ENCODE assay signal across 10 cellular contexts in the genomic region with DNA sequence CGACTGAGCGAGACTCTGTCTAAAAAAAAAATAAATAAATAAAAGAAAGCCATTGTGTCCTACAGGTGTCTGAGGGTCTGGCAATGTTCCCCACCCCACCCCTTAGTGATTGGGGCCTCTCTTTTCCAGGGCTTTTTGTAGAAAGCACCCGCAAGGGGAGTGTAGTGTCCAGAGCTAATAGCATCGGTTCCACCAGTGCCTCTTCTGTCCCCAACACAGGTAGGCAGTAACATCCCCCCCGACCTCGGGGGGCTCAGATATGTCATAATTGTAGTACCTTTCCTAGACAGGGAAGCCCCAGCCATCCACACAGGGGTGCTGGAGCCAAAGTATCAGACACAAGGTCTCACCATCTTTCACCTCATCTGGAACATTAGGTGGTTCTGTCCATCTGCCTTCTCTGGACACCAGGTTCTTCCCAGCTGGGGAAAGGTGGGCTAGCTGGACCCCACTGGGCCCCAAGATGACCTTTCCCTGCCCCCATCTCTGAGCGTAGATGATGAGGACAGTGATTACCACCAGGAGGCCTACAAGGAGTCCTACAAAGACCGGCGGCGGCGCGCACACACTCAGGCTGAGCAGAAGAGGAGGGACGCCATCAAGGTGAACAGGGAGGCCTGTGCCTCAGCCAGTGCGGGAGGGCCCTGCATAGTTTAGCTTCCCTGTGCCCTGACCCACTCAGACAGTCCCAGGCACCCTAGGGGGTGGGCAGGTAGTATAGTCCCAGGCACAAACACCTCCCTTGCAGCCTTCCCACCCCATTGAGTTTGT. TPM values are rescaled to one million over a fixed set of nuclear protein-coding genes. Genes with fewer than 3 reads are reported as not detected.
DNase-seq lines count a peak whose midpoint lies in the region; ATAC-seq and TF ChIP-seq lines count a peak whose summit lies in the region.
"Had no signal": no experiment of that assay in that cellular context is flagged by ENCODE, and none has a peak within 500 bp of the region (broad histone marks: within the 10 kb centered on the region; RNA-seq: fewer than 3 reads in every experiment).

No MANE protein-coding gene starts in this region.

- H3K27ac Mint-ChIP-seq in CD8-positive, alpha-beta T cell, result peak overlapping the region; percentile 62
- H3K27ac Mint-ChIP-seq in effector memory CD8-positive, alpha-beta T cell, result no peak overlapping the region

- H3K9ac ChIP-seq in Loucy (ENCODE audit: low read depth, low read length, poor library complexity, severe bottlenecking), result peak overlapping the region; percentile 92

- H3K4me1 ChIP-seq in CD8-positive, alpha-beta T cell (ENCODE audit: insufficient read depth, low read length), result peaks cover 29% of the 10 kb centered on the region
- H3K4me1 ChIP-seq in Loucy (ENCODE audit: insufficient read depth, low read length, poor library complexity, severe bottlenecking) (peaks cover 34% of the 10 kb centered on the region), osteoblast (ENCODE audit: insufficient read depth, low read length) (peaks cover 14% of the 10 kb centered on the region)

- TF ChIP-seq CTCF in CD8-positive, alpha-beta T cell (IDR thresholded peaks at IDR 0.05), result no peak
- no peak for TF ChIP-seq CTCF in Loucy (conservative IDR thresholded peaks at IDR 0.05; ENCODE audit: low read length)
- TF ChIP-seq CTCF in osteoblast (IDR thresholded peaks at IDR 0.05; ENCODE audit: extremely low read depth, low read depth, low read length), result no peak

- peaks cover 47% of the 10 kb centered on the region for H3K36me3 ChIP-seq in CD8-positive, alpha-beta T cell (ENCODE audit: insufficient read depth, low read length)
- H3K36me3 ChIP-seq in Loucy (ENCODE audit: insufficient read depth, low read length) (peaks cover 48% of the 10 kb centered on the region; the same call in 1 of the 2 replicates), osteoblast (ENCODE audit: insufficient read depth, low read length) (peaks cover 78% of the 10 kb centered on the region)

- peaks cover 78% of the 10 kb centered on the region for H3K36me3 Mint-ChIP-seq in CD8-positive, alpha-beta T cell
- H3K36me3 Mint-ChIP-seq in effector memory CD8-positive, alpha-beta T cell (ENCODE audit: insufficient read depth), result peaks cover 72% of the 10 kb centered on the region

- no peaks in the 10 kb centered on the region for H3K9me2 ChIP-seq in Loucy (replicated peaks; ENCODE audit: low read depth, low read length)

- H3K4me1 Mint-ChIP-seq in CD8-positive, alpha-beta T cell (ENCODE audit: low read depth), result peaks cover 29% of the 10 kb centered on the region
- H3K4me1 Mint-ChIP-seq in effector memory CD8-positive, alpha-beta T cell (ENCODE audit: low read depth in 2 of 2), result peaks cover 34 to 35% of the 10 kb centered on the region in 2 donors

- no peaks in the 10 kb centered on the region; the same call in 1 of the 2 replicates for H3F3A ChIP-seq in Loucy (ENCODE audit: low read depth)

- H3K9me3 ChIP-seq in CD8-positive, alpha-beta T cell (ENCODE audit: low read length), result no peaks in the 10 kb centered on the region
- H3K9me3 ChIP-seq in Loucy (ENCODE audit: insufficient read depth, low read depth, low read length) (no peaks in the 10 kb centered on the region), osteoblast (ENCODE audit: low read depth, low read length) (no peaks in the 10 kb centered on the region)

- H3K4me3 Mint-ChIP-seq in CD8-positive, alpha-beta T cell, result peak overlapping the region; percentile 47
- H3K4me3 Mint-ChIP-seq in effector memory CD8-positive, alpha-beta T cell, result peak overlapping the region; percentile 87 to 98

- H2AFZ ChIP-seq in Loucy (ENCODE audit: low read length), result no peak overlapping the region
- no peak overlapping the region for H2AFZ ChIP-seq in osteoblast (ENCODE audit: low read length)

- H4K20me1 ChIP-seq in Loucy (ENCODE audit: insufficient read depth, low read length, poor library complexity, severe bottlenecking) (peaks cover 18% of the 10 kb centered on the region), osteoblast (ENCODE audit: insufficient read depth, low read length) (peaks cover 18% of the 10 kb centered on the region)

- H3K4me2 ChIP-seq in Loucy (ENCODE audit: low read depth, low read length, poor library complexity, severe bottlenecking), result peak overlapping the region; percentile 83
- H3K4me2 ChIP-seq in osteoblast (ENCODE audit: insufficient read depth, low read length), result no peak overlapping the region

- H3K9me3 Mint-ChIP-seq in CD8-positive, alpha-beta T cell, result no peaks in the 10 kb centered on the region
- no peaks in the 10 kb centered on the region for H3K9me3 Mint-ChIP-seq in effector memory CD8-positive, alpha-beta T cell

- no peak overlapping the region for H3K27ac ChIP-seq in CD8-positive, alpha-beta T cell (ENCODE audit: low read depth, low read length)
- no peak overlapping the region for H3K27ac ChIP-seq in osteoblast (ENCODE audit: low read depth, low read length)

- ATAC-seq in CD8-positive, alpha-beta T cell, result no peak
- ATAC-seq in effector memory CD8-positive, alpha-beta T cell (replicated peaks), result no peak
- no peak for ATAC-seq in GM18907 (IDR thresholded peaks at IDR 0.05; ENCODE audit: unreplicated experiment)

- no peak for DNase-seq in CD8-positive, alpha-beta T cell
- DNase-seq in effector memory CD8-positive, alpha-beta T cell, result no peak
- peak; percentile 55 for DNase-seq in osteoblast (ENCODE audit: insufficient read length, low spot score, missing footprints)
- DNase-seq in globus pallidus (ENCODE audit: low spot score), result no peak
- DNase-seq in OCI-M2 (lab: John Stamatoyannopoulos, UW; ENCODE audit: unreplicated experiment), result no peak
- DNase-seq in DMS114 treated with DMSO at 0.1 percent for 48 hours (lab: John Stamatoyannopoulos, UW; ENCODE audit: unreplicated experiment), result no peak
- DNase-seq: kidney glomerular epithelial cell, NCI-H2171 had no signal

- CTCF ChIA-PET in CD8-positive, alpha-beta T cell (lab: Charles Lee), result interaction anchor here (1.3 to 9.2 kb wide), 2 partner anchors 9 to 40 kb away, joined by 4 to 48 read pairs; partner anchors contain the start of gene PSMC3IP

- H3K27me3 ChIP-seq in CD8-positive, alpha-beta T cell (ENCODE audit: insufficient read depth, low read length), result no peaks in the 10 kb centered on the region
- H3K27me3 ChIP-seq in Loucy (ENCODE audit: insufficient read depth, low read length, poor library complexity, severe bottlenecking), result no peaks in the 10 kb centered on the region
- H3K27me3 ChIP-seq in osteoblast (ENCODE audit: insufficient read depth, low read length), result no peaks in the 10 kb centered on the region

- intact Hi-C loops in CD8-positive, alpha-beta T cell (cut with DNase I, micrococcal nuclease), result no loop called here

- POLR2A ChIA-PET in CD8-positive, alpha-beta T cell (lab: Charles Lee), result interaction anchor here (0.6 to 4.6 kb wide), 4 partner anchors 10 to 174 kb away, joined by 3 to 25 read pairs (median 4); partner anchors contain the start of gene PSMC3IP

- no peaks in the 10 kb centered on the region for H3K27me3 Mint-ChIP-seq in CD8-positive, alpha-beta T cell (ENCODE audit: low read depth)
- no peaks in the 10 kb centered on the region for H3K27me3 Mint-ChIP-seq in effector memory CD8-positive, alpha-beta T cell

- H3K4me3 ChIP-seq in CD8-positive, alpha-beta T cell (ENCODE audit: low read depth, low read length), result no peak overlapping the region
- H3K4me3 ChIP-seq in Loucy (ENCODE audit: low read length, poor library complexity, severe bottlenecking) (peak overlapping the region; percentile 87), osteoblast (ENCODE audit: insufficient read depth, low read length) (no peak overlapping the region)

- H3K79me2 ChIP-seq in Loucy (ENCODE audit: insufficient read depth, low read length), result peaks cover 70% of the 10 kb centered on the region
- H3K79me2 ChIP-seq in osteoblast (ENCODE audit: insufficient read depth, low read length), result peaks cover 71% of the 10 kb centered on the region

RNA-seq across cellular contexts. Expression of gene MLX, which starts 1.6 kb away (rescaled TPM):
- total RNA-seq in CD8-positive, alpha-beta T cell, result 10 to 100 TPM; 18.3 to 21.3 TPM
- total RNA-seq in osteoblast, result 43.4 and 44.8 TPM in 2 replicates

RNA-seq across cellular contexts. Expression of gene COASY, which starts 6.6 kb away (rescaled TPM):
- 10 to 100 TPM; 26.4 to 32.9 TPM for total RNA-seq in CD8-positive, alpha-beta T cell
- total RNA-seq in osteoblast, result 13.0 and 13.4 TPM in 2 replicates

RNA-seq across cellular contexts. Expression of gene PSMC3IP, which starts 9.0 kb away (rescaled TPM):
- total RNA-seq in CD8-positive, alpha-beta T cell, result 1 to 10 TPM; 3.9 to 4.1 TPM
- total RNA-seq in osteoblast, result 1.8 TPM in 2 replicates

RNA-seq across cellular contexts. Expression of gene HSD17B1, which starts 15.8 kb away (rescaled TPM):
- total RNA-seq in CD8-positive, alpha-beta T cell, result under 1 TPM; 0.44 to 0.52 TPM
- 1.1 and 1.5 TPM in 2 replicates for total RNA-seq in osteoblast

RNA-seq across cellular contexts. Expression of gene NAGLU, which starts 32.5 kb away (rescaled TPM):
- total RNA-seq in CD8-positive, alpha-beta T cell, result 1 to 10 TPM; 7.4 TPM
- 91.6 and 99.0 TPM in 2 replicates for total RNA-seq in osteoblast
